Comparison of ENCODE assay signal across 17 cellular contexts in genomic region chr2:109218792-109219126, GRCh38.
DNase-seq lines count a peak whose midpoint lies in the region; FAIRE-seq and TF ChIP-seq lines count a peak whose summit lies in the region.
"Had no signal": no experiment of that assay in that cellular context is flagged by ENCODE, and none has a peak within 500 bp of the region (broad histone marks: within the 10 kb centered on the region; RNA-seq: fewer than 3 reads in every experiment).

No MANE protein-coding gene starts in this region.

- no peak for DNase-seq in T-helper 2 cell treated with Interferon-gamma antibody and Interleukin-4, amounts not matched to agents 5 μg/mL and 100 μg/mL, for 36 hours (ENCODE audit: low spot score)
- DNase-seq in T-helper 2 cell (no peak), Karpas-422 (no peak), endodermal cell (peak; percentile 16), NCI-H2171 treated with DMSO at 0.1 percent for 48 hours (lab: John Stamatoyannopoulos, UW) (no peak), H9 (no peak), small intestine (no peak)
- DNase-seq: activated CD4-positive, alpha-beta T cell treated with anti-CD3 and anti-CD28 coated beads, Interleukin-2, amount 10 ng/mL, durations not matched to agents 7 days and 5 days; body of pancreas; effector CD4-positive, alpha-beta T cell; EL; GM23248; left ventricle myocardium superior; NCI-H187; NCI-H524 had no signal

- H3K4me3 ChIP-seq in Karpas-422 (ENCODE audit: low read length): no peak overlapping the region
- H3K4me3 ChIP-seq in endodermal cell (ENCODE audit: low read length): no peak overlapping the region
- H3K4me3 ChIP-seq in rectal smooth muscle tissue (ENCODE audit: low read length): peak overlapping the region; percentile 32
- H3K4me3 ChIP-seq in small intestine (ENCODE audit: low read depth in 1 of 2, low read length in 2 of 2): no peak overlapping the region
- H3K4me3 ChIP-seq: body of pancreas, GM23248 had no signal

- no peak overlapping the region for H3K14ac ChIP-seq in H9 (ENCODE audit: insufficient read depth, low read length)

- H2AFZ ChIP-seq in Karpas-422 (ENCODE audit: low read length) (no peak overlapping the region), H9 (ENCODE audit: low read length) (no peak overlapping the region)
- H2AFZ ChIP-seq: GM23248 had no signal

- H3K18ac ChIP-seq in H9 (ENCODE audit: insufficient read length, low read depth, low read length): no peak overlapping the region

- H3K4me2 ChIP-seq in Karpas-422 (ENCODE audit: low read depth, low read length, poor library complexity, severe bottlenecking) (peak overlapping the region; percentile 23), H9 (ENCODE audit: insufficient read depth, insufficient read length, low read length) (no peak overlapping the region)

- H4K5ac ChIP-seq in H9 (ENCODE audit: insufficient read length, low read depth, low read length): no peak overlapping the region

- TF ChIP-seq CTCF in endodermal cell (conservative IDR thresholded peaks at IDR 0.05) (no peak), H9 (conservative IDR thresholded peaks at IDR 0.05) (no peak)

- no peaks in the 10 kb centered on the region for H3K27me3 ChIP-seq in Karpas-422 (ENCODE audit: low read length)
- no peaks in the 10 kb centered on the region for H3K27me3 ChIP-seq in endodermal cell (ENCODE audit: control insufficient read depth, insufficient read depth, low read length, poor library complexity, severe bottlenecking)
- H3K27me3 ChIP-seq in rectal smooth muscle tissue (ENCODE audit: control insufficient read depth, insufficient read depth, low read length): no peaks in the 10 kb centered on the region
- H3K27me3 ChIP-seq in H9 (ENCODE audit: insufficient read depth, low read length): no peaks in the 10 kb centered on the region
- no peaks in the 10 kb centered on the region for H3K27me3 ChIP-seq in small intestine (ENCODE audit: control insufficient read depth in 2 of 2, insufficient read depth in 2 of 2, low read length in 2 of 2)
- H3K27me3 ChIP-seq: body of pancreas had no signal

- no peak overlapping the region for H2BK15ac ChIP-seq in H9 (ENCODE audit: low read depth, low read length)

- no peak overlapping the region for H3K4ac ChIP-seq in H9 (ENCODE audit: low read depth, low read length)

- no peaks in the 10 kb centered on the region for H3K23me2 ChIP-seq in H9 (ENCODE audit: insufficient read length, low read depth, low read length, poor library complexity, severe bottlenecking)

- H3K27ac ChIP-seq in Karpas-422 (ENCODE audit: low read length) (peak overlapping the region; percentile 71; the same call in 1 of the 2 replicates), endodermal cell (ENCODE audit: low read depth, low read length) (no peak overlapping the region), rectal smooth muscle tissue (ENCODE audit: low read depth, low read length) (no peak overlapping the region), H9 (ENCODE audit: insufficient read length, low read depth, low read length) (no peak overlapping the region), small intestine (ENCODE audit: low read depth in 1 of 2, low read length in 1 of 2) (no peak overlapping the region)
- H3K27ac ChIP-seq: GM23248 had no signal

- H3K9me3 ChIP-seq in Karpas-422 (ENCODE audit: low read length) (no peaks in the 10 kb centered on the region), endodermal cell (ENCODE audit: control insufficient read depth, low read length) (no peaks in the 10 kb centered on the region), H9 (ENCODE audit: control insufficient read depth, low read depth, low read length) (no peaks in the 10 kb centered on the region), small intestine (ENCODE audit: control insufficient read depth, low read depth) (no peaks in the 10 kb centered on the region)
- H3K9me3 ChIP-seq: body of pancreas had no signal

- no peak overlapping the region for H4K91ac ChIP-seq in H9 (ENCODE audit: insufficient read length, low read depth, low read length)

- H3K27ac Mint-ChIP-seq in T-helper 2 cell treated with Interferon-gamma antibody and Interleukin-4, amounts not matched to agents 5 μg/mL and 100 μg/mL, for 36 hours: peak overlapping the region; percentile 67
- H3K27ac Mint-ChIP-seq in endodermal cell: no peak overlapping the region
- no peak overlapping the region for H3K27ac Mint-ChIP-seq in H9
- H3K27ac Mint-ChIP-seq: natural killer cell treated with Interleukin-12 subunit alpha and Interleukin-12 subunit beta and Interleukin-15 and Interleukin-18, amount 100 ng/mL, for 72 hours had no signal

- no peak overlapping the region for H2BK120ac ChIP-seq in H9 (ENCODE audit: low read depth, low read length, poor library complexity, severe bottlenecking)

- no peak overlapping the region for H4K8ac ChIP-seq in H9 (replicated peaks; ENCODE audit: insufficient read length, low read depth, low read length)

- no peaks in the 10 kb centered on the region for H3K79me2 ChIP-seq in Karpas-422 (ENCODE audit: low read length)
- no peaks in the 10 kb centered on the region for H3K79me2 ChIP-seq in H9 (ENCODE audit: insufficient read depth, low read length)

- H2BK12ac ChIP-seq in H9 (ENCODE audit: insufficient read length, low read depth, low read length): no peak overlapping the region

- H3K4me3 Mint-ChIP-seq in T-helper 2 cell treated with Interferon-gamma antibody and Interleukin-4, amounts not matched to agents 5 μg/mL and 100 μg/mL, for 36 hours: peak overlapping the region; percentile 44
- H3K4me3 Mint-ChIP-seq in endodermal cell: no peak overlapping the region
- no peak overlapping the region for H3K4me3 Mint-ChIP-seq in H9
- H3K4me3 Mint-ChIP-seq: activated CD4-positive, alpha-beta T cell treated with anti-CD3 and anti-CD28 coated beads, Interleukin-2, amount 10 ng/mL, durations not matched to agents 7 days and 5 days; natural killer cell treated with Interleukin-12 subunit alpha and Interleukin-12 subunit beta and Interleukin-15 and Interleukin-18, amount 100 ng/mL, for 72 hours had no signal

- H3K27me3 Mint-ChIP-seq in T-helper 2 cell treated with Interferon-gamma antibody and Interleukin-4, amounts not matched to agents 5 μg/mL and 100 μg/mL, for 36 hours (ENCODE audit: low read depth): peaks cover 64% of the 10 kb centered on the region
- H3K27me3 Mint-ChIP-seq in endodermal cell (ENCODE audit: insufficient read depth) (peaks cover 8% of the 10 kb centered on the region), H9 (ENCODE audit: low read depth) (peaks cover 2% of the 10 kb centered on the region)

- peaks cover 48% of the 10 kb centered on the region for H3K4me1 ChIP-seq in Karpas-422 (ENCODE audit: low read length)
- H3K4me1 ChIP-seq in endodermal cell (ENCODE audit: control insufficient read depth, insufficient read depth, low read length): no peaks in the 10 kb centered on the region
- no peaks in the 10 kb centered on the region for H3K4me1 ChIP-seq in rectal smooth muscle tissue (ENCODE audit: control insufficient read depth, insufficient read depth, low read length)
- H3K4me1 ChIP-seq in H9 (ENCODE audit: insufficient read depth, low read length): no peaks in the 10 kb centered on the region
- H3K4me1 ChIP-seq in small intestine (ENCODE audit: control insufficient read depth in 2 of 2, insufficient read depth in 1 of 2, low read depth in 1 of 2, low read length in 1 of 2): no peaks in the 10 kb centered on the region

- no peaks in the 10 kb centered on the region for H3K36me3 ChIP-seq in Karpas-422 (ENCODE audit: insufficient read depth, low read length)
- H3K36me3 ChIP-seq in endodermal cell (ENCODE audit: control insufficient read depth, insufficient read depth, low read length): no peaks in the 10 kb centered on the region
- H3K36me3 ChIP-seq in rectal smooth muscle tissue (ENCODE audit: control insufficient read depth, insufficient read depth, low read length): no peaks in the 10 kb centered on the region
- H3K36me3 ChIP-seq in small intestine (ENCODE audit: control insufficient read depth in 2 of 2, insufficient read depth in 2 of 2, low read length in 2 of 2): no peaks in the 10 kb centered on the region

- H3K23ac ChIP-seq in H9 (ENCODE audit: insufficient read length, low read depth, low read length): no peak overlapping the region

- H2BK20ac ChIP-seq in H9 (ENCODE audit: low read depth, low read length, poor library complexity, severe bottlenecking): no peak overlapping the region

- no peaks in the 10 kb centered on the region for H3K79me1 ChIP-seq in H9 (ENCODE audit: insufficient read depth, low read depth, low read length, poor library complexity, severe bottlenecking)

- no peak overlapping the region for H2AK5ac ChIP-seq in H9 (ENCODE audit: insufficient read length, low read length)

- H3K9ac ChIP-seq in Karpas-422 (ENCODE audit: low read length) (no peak overlapping the region), endodermal cell (ENCODE audit: extremely low read depth, low read length, poor library complexity, severe bottlenecking) (no peak overlapping the region), rectal smooth muscle tissue (ENCODE audit: low read length) (no peak overlapping the region), H9 (ENCODE audit: extremely low read depth, insufficient read length, low read length) (no peak overlapping the region)
- H3K9ac ChIP-seq: GM23248 had no signal

- H3K56ac ChIP-seq in H9 (ENCODE audit: insufficient read length, low read depth, low read length): no peak overlapping the region

- H2BK5ac ChIP-seq in H9 (ENCODE audit: insufficient read length, low read length): no peak overlapping the region

- no peaks in the 10 kb centered on the region for H3K9me2 ChIP-seq in Karpas-422 (replicated peaks; ENCODE audit: insufficient read depth, low read length)

- FAIRE-seq in small intestine (lab: Jason Lieb, UNC): no peak

- H3K4me1 Mint-ChIP-seq in T-helper 2 cell treated with Interferon-gamma antibody and Interleukin-4, amounts not matched to agents 5 μg/mL and 100 μg/mL, for 36 hours (ENCODE audit: low read depth): peaks cover 49% of the 10 kb centered on the region
- peaks cover 6% of the 10 kb centered on the region for H3K4me1 Mint-ChIP-seq in endodermal cell
- H3K4me1 Mint-ChIP-seq in H9: peaks cover 2 to 5% of the 10 kb centered on the region in 2 experiments; a peak in 3 of 4 replicates

- no peaks in the 10 kb centered on the region for H3K9me3 Mint-ChIP-seq in T-helper 2 cell treated with Interferon-gamma antibody and Interleukin-4, amounts not matched to agents 5 μg/mL and 100 μg/mL, for 36 hours
- H3K9me3 Mint-ChIP-seq in endodermal cell (no peaks in the 10 kb centered on the region), H9 (no peaks in the 10 kb centered on the region)
- H3K9me3 Mint-ChIP-seq: activated CD4-positive, alpha-beta T cell treated with anti-CD3 and anti-CD28 coated beads, Interleukin-2, amount 10 ng/mL, durations not matched to agents 7 days and 5 days; natural killer cell treated with Interleukin-12 subunit alpha and Interleukin-12 subunit beta and Interleukin-15 and Interleukin-18, amount 100 ng/mL, for 72 hours had no signal

- H3T11ph ChIP-seq in H9 (ENCODE audit: low read length): no peak overlapping the region

- H4K20me1 ChIP-seq in Karpas-422 (ENCODE audit: insufficient read depth, low read depth, low read length): no peaks in the 10 kb centered on the region
- H4K20me1 ChIP-seq in H9 (ENCODE audit: control insufficient read depth, insufficient read depth, insufficient read length): no peaks in the 10 kb centered on the region

- no peaks in the 10 kb centered on the region for H3K36me3 Mint-ChIP-seq in T-helper 2 cell treated with Interferon-gamma antibody and Interleukin-4, amounts not matched to agents 5 μg/mL and 100 μg/mL, for 36 hours (ENCODE audit: low read depth)
- H3K36me3 Mint-ChIP-seq in endodermal cell (ENCODE audit: low read depth) (no peaks in the 10 kb centered on the region), H9 (ENCODE audit: insufficient read depth in 1 of 3, low read depth in 3 of 3) (no peaks in the 10 kb centered on the region)

- 50% methylated on average over 1 of the region's 1 CpG; no CpG with 5 or more reads in 1 of the 2 experiments for WGBS in endodermal cell (ENCODE audit: insufficient coverage in 1 of 2, insufficient read length in 1 of 2), 2 experiments
- WGBS in H9 (ENCODE audit: extremely low coverage, insufficient read length, low lambda C conversion rate): no CpG with 5 or more reads among the region's 1 CpG
- 8 to 33% (median 15%) methylated on average over 1 of the region's 1 CpG for WGBS in small intestine, 3 donors
